ENCODE assay signal across 9 cellular contexts in the genomic region with DNA sequence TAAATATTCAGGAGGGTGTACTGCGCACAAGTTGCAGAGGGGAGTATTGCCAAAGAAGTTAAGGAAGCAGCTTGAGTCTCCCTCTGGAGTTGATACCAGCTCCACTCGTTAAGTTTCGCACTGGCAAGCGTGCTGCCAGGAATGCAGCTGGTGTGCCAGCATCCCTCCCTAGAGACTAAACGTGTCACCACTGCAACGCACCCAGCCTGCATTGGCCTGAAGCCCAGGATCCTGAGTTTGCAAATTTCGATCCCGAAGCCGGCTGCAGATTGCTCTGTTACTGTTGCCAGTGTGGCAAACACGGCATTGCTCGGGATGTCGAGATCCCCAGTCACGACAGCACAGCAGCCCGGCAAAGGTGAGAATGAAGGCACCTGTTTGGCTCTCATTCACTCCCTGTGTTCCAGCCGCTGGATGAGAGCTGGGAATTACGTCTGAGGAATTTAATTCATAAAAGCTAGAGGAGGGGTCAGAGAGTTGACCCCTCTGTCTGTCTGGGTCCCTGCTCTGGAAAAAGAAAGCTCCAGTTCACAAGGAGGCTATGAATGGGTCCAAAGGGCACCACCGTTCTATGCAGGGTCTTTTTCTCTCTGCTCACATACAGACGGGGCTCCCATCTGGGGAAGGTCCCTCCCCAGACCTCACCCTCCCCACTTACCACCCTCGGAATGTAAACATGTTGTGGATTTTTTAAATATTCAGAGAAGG.
DNase-seq lines count a peak whose midpoint lies in the region; TF ChIP-seq lines count a peak whose summit lies in the region.
"Had no signal": no experiment of that assay in that cellular context is flagged by ENCODE, and none has a peak within 500 bp of the region (broad histone marks: within the 10 kb centered on the region; RNA-seq: fewer than 3 reads in every experiment).

No MANE protein-coding gene starts in this region.

- no peaks in the 10 kb centered on the region for H3K9me3 ChIP-seq in Caco-2
- H3K9me3 ChIP-seq in vagina: no peaks in the 10 kb centered on the region

- no peaks in the 10 kb centered on the region for H3K27me3 Mint-ChIP-seq in Caco-2 (ENCODE audit: insufficient read depth, unreplicated experiment)

- H3K36me3 ChIP-seq in Caco-2 (ENCODE audit: control insufficient read depth, insufficient read depth, low read length) (no peaks in the 10 kb centered on the region), vagina (peaks cover 0 to 9% of the 10 kb centered on the region in 2 donors)

- H3K4me1 Mint-ChIP-seq in Caco-2 (ENCODE audit: low read depth, unreplicated experiment): peaks cover 35% of the 10 kb centered on the region
- H3K4me1 Mint-ChIP-seq: central memory CD8-positive, alpha-beta T cell had no signal

- no peak overlapping the region for H3K4me3 Mint-ChIP-seq in Caco-2 (ENCODE audit: unreplicated experiment)
- H3K4me3 Mint-ChIP-seq: central memory CD8-positive, alpha-beta T cell had no signal

- CTCF ChIA-PET in Caco-2 (lab: Charles Lee): no interaction called here

- peak overlapping the region; percentile 42 for H3K27ac Mint-ChIP-seq in Caco-2 (ENCODE audit: unreplicated experiment)

- H3K36me3 Mint-ChIP-seq in Caco-2 (ENCODE audit: insufficient read depth, unreplicated experiment): peaks cover 29% of the 10 kb centered on the region

- DNase-seq in Caco-2: no peak
- peak; percentile 10 to 57 for DNase-seq in NCI-H446 (lab: John Stamatoyannopoulos, UW)
- DNase-seq in dorsolateral prefrontal cortex: peak; percentile 29 to 90 (median 80)
- DNase-seq in medulla oblongata (ENCODE audit: extremely low spot score): peak; percentile 46
- no peak for DNase-seq in vagina (ENCODE audit: extremely low spot score in 2 of 2)
- DNase-seq in G401 (ENCODE audit: low spot score): no peak
- DNase-seq in 8988T: no peak
- DNase-seq in activated CD4-positive, alpha-beta T cell treated with anti-CD3 and anti-CD28 coated beads for 48 hours: no peak

- no peaks in the 10 kb centered on the region for H3K27me3 ChIP-seq in Caco-2 (replicated peaks; ENCODE audit: control insufficient read depth, insufficient read depth, low read length)
- H3K27me3 ChIP-seq in dorsolateral prefrontal cortex: no peaks in the 10 kb centered on the region
- no peaks in the 10 kb centered on the region for H3K27me3 ChIP-seq in vagina

- TF ChIP-seq CTCF in Caco-2 (IDR thresholded peaks at IDR 0.05; ENCODE audit: insufficient read depth in 1 of 2, low read depth in 1 of 2, low read length in 1 of 2, severe bottlenecking in 1 of 2, unreplicated experiment in 1 of 2): no peak
- peak in 5 of 56 donors; percentile 8 to 17 (median 16) for TF ChIP-seq CTCF in dorsolateral prefrontal cortex (IDR thresholded peaks at IDR 0.05 in 54 of 56, conservative IDR thresholded peaks at IDR 0.05 in 2 of 56; ENCODE audit: low read depth in 1 of 56, partially characterized antibody in 56 of 56)
- TF ChIP-seq CTCF in vagina (IDR thresholded peaks at IDR 0.05): no peak

- POLR2A ChIA-PET in Caco-2 (lab: Charles Lee): no interaction called here

- H3K4me3 ChIP-seq in Caco-2 (ENCODE audit: low read depth, low read length): no peak overlapping the region
- peak overlapping the region in 53 of 59 donors; percentile 0 to 57 (median 37) for H3K4me3 ChIP-seq in dorsolateral prefrontal cortex
- peak overlapping the region; percentile 28 to 46 for H3K4me3 ChIP-seq in vagina

- H3K9me3 Mint-ChIP-seq in Caco-2 (ENCODE audit: unreplicated experiment): no peaks in the 10 kb centered on the region
- H3K9me3 Mint-ChIP-seq: central memory CD8-positive, alpha-beta T cell had no signal

- H3K27ac ChIP-seq in dorsolateral prefrontal cortex (peak overlapping the region in 37 of 59 donors; percentile 10 to 80 (median 55)), vagina (peak overlapping the region; percentile 51)

- TF ChIP-seq POLR2A in vagina (IDR thresholded peaks at IDR 0.05): no peak

- in situ Hi-C loops in G401 (cut with HindIII; ENCODE audit: low sequenced_read_pairs): no loop called here

- peaks cover 34% of the 10 kb centered on the region for H3K4me1 ChIP-seq in Caco-2
- peaks cover 27% of the 10 kb centered on the region for H3K4me1 ChIP-seq in vagina

- BruUV-seq in Caco-2 (replicated peaks; lab: Mats Ljungman, UMichigan): no TSS peak

- intact Hi-C loops in Caco-2 (cut with micrococcal nuclease; ENCODE audit: unreplicated experiment) (loop anchor here (5.0 kb wide), 1 partner anchor 806 kb away; no protein-coding TSS in a partner anchor), dorsolateral prefrontal cortex (cut with DNase I) (no loop called here), vagina (cut with DNase I) (no loop called here)

Comparison
In these comparisons a context has a peak if more than half of its experiments do, and no peak if none do; other contexts are left out.
1. DNase-seq: peak in NCI-H446 (2 of 2), dorsolateral prefrontal cortex (10 of 10) and medulla oblongata (single experiment); none in Caco-2 (0 of 2), vagina (0 of 2), G401 (single experiment), 8988T (single experiment) and activated CD4-positive, alpha-beta T cell treated with anti-CD3 and anti-CD28 coated beads for 48 hours (single experiment).